8 cellular contexts compared by ENCODE assay signal in genomic region chr1:205396972-205397616, GRCh38. TPM values are rescaled to one million over a fixed set of nuclear protein-coding genes. Genes with fewer than 3 reads are reported as not detected.
DNase-seq lines count a peak whose midpoint lies in the region; ATAC-seq and TF ChIP-seq lines count a peak whose summit lies in the region.

No MANE protein-coding gene starts in this region.

- DNase-seq in CD4-positive, alpha-beta T cell: no peak
- DNase-seq in H7 (peak; percentile 82), NCI-H2227 (lab: John Stamatoyannopoulos, UW; ENCODE audit: unreplicated experiment) (peak; percentile 89), heart left ventricle (peak in 1 of 5 donors; percentile 15), retinal pigment epithelial cell (ENCODE audit: low read depth) (no peak), amniotic stem cell (lab: John Stamatoyannopoulos, UW) (no peak), occipital lobe (lab: John Stamatoyannopoulos, UW) (no peak)
- DNase-seq in activated CD4-positive, alpha-beta T cell treated with anti-CD3 and anti-CD28 coated beads, Interleukin-2, amount 50 U/mL, for 48 hours: peak; percentile 8 to 18

- WGBS in heart left ventricle, 4 donors: 3 to 7% (median 4%) methylated on average over 6 of the region's 6 CpGs

- H3K4me3 Mint-ChIP-seq in CD4-positive, alpha-beta T cell: no peak overlapping the region

- H3K4me3 ChIP-seq in H7 (ENCODE audit: insufficient read depth, low read depth, low read length) (no peak overlapping the region), heart left ventricle (no peak overlapping the region), retinal pigment epithelial cell (ENCODE audit: low read length) (no peak overlapping the region)

- H3K27ac Mint-ChIP-seq in CD4-positive, alpha-beta T cell: no peak overlapping the region

- no peaks in the 10 kb centered on the region for H3K4me1 ChIP-seq in heart left ventricle

- H3K36me3 ChIP-seq in H7 (replicated peaks; ENCODE audit: control insufficient read depth, insufficient read depth, low read length): no peaks in the 10 kb centered on the region
- no peaks in the 10 kb centered on the region for H3K36me3 ChIP-seq in heart left ventricle

- CTCF ChIA-PET in CD4-positive, alpha-beta T cell (lab: Charles Lee): interaction anchor here (0.6 to 3.0 kb wide), 8 partner anchors 14 to 343 kb away, joined by 3 to 39 read pairs (median 5); no protein-coding TSS in a partner anchor

- POLR2A ChIA-PET in CD4-positive, alpha-beta T cell (lab: Charles Lee): interaction anchor here (1.6 kb wide), 1 partner anchor 127 kb away, joined by 3 read pairs; no protein-coding TSS in a partner anchor

- peaks cover 19% of the 10 kb centered on the region for H3K27me3 Mint-ChIP-seq in CD4-positive, alpha-beta T cell

- no peaks in the 10 kb centered on the region for H3K27me3 ChIP-seq in CD4-positive, alpha-beta T cell (ENCODE audit: control insufficient read depth, insufficient read depth, low read length)
- no peaks in the 10 kb centered on the region for H3K27me3 ChIP-seq in H7 (ENCODE audit: control insufficient read depth, insufficient read depth, low read length)
- peaks cover 0 to 15% (median 0%) of the 10 kb centered on the region in 9 donors for H3K27me3 ChIP-seq in heart left ventricle

- no peaks in the 10 kb centered on the region for H3K36me3 Mint-ChIP-seq in CD4-positive, alpha-beta T cell (ENCODE audit: low read depth)

- peak; percentile 41 for ATAC-seq in CD4-positive, alpha-beta T cell (ENCODE audit: poor library complexity)
- peak in 3 of 4 donors; percentile 48 to 78 (median 59) for ATAC-seq in heart left ventricle

- H3K4me1 Mint-ChIP-seq in CD4-positive, alpha-beta T cell (ENCODE audit: low read depth): peaks cover 7% of the 10 kb centered on the region

- peak; percentile 37 for TF ChIP-seq CTCF in CD4-positive, alpha-beta T cell (IDR thresholded peaks at IDR 0.05)
- TF ChIP-seq CTCF in heart left ventricle (IDR thresholded peaks at IDR 0.05) (peak; percentile 59 to 83 (median 76)), retinal pigment epithelial cell (conservative IDR thresholded peaks at IDR 0.05; ENCODE audit: low read depth, low read length) (peak; percentile 81)

- intact Hi-C loops in CD4-positive, alpha-beta T cell (cut with DNase I, micrococcal nuclease): loop anchor here (1.0 to 2.0 kb wide), 2 partner anchors 88 to 128 kb away; no protein-coding TSS in a partner anchor
- intact Hi-C loops in heart left ventricle (cut with DNase I): loop anchor here (1.0 to 10.0 kb wide), 10 partner anchors 34 to 248 kb away; no protein-coding TSS in a partner anchor

- TF ChIP-seq POLR2A in heart left ventricle (IDR thresholded peaks at IDR 0.05): no peak

- no peaks in the 10 kb centered on the region for H3K9me3 Mint-ChIP-seq in CD4-positive, alpha-beta T cell

- H3K27ac ChIP-seq in CD4-positive, alpha-beta T cell (ENCODE audit: low read depth, low read length): no peak overlapping the region
- no peak overlapping the region for H3K27ac ChIP-seq in heart left ventricle

- H3K9me3 ChIP-seq in CD4-positive, alpha-beta T cell (ENCODE audit: control insufficient read depth, low read length): no peaks in the 10 kb centered on the region
- H3K9me3 ChIP-seq in heart left ventricle: no peaks in the 10 kb centered on the region

RNA-seq across cellular contexts. Expression of gene LEMD1, which starts 24.8 kb away (rescaled TPM):
- total RNA-seq in CD4-positive, alpha-beta T cell: not detected
- total RNA-seq in H7 (2014; rRNA removed; shearing (Covaris generic)): 19.4 and 25.1 TPM in 2 replicates
- 1 to 10 TPM in 1 of 9 donors, not detected in 8; 2.5 TPM for total RNA-seq in heart left ventricle
- not detected for polyA plus RNA-seq in heart left ventricle
- 6.9 TPM for total RNA-seq in occipital lobe

RNA-seq across cellular contexts. Expression of gene KLHDC8A, which starts 40.4 kb away (rescaled TPM):
- total RNA-seq in CD4-positive, alpha-beta T cell: not detected
- 2.3 and 5.0 TPM in 2 replicates for total RNA-seq in H7 (2014; rRNA removed; shearing (Covaris generic))
- total RNA-seq in heart left ventricle (under 1 TPM in 2 of 9 donors, not detected in 7; 0.14 to 0.18 TPM), occipital lobe (18.6 TPM)
- polyA plus RNA-seq in heart left ventricle: under 1 TPM in 1 of 2 donors, not detected in 1; 0.30 TPM

RNA-seq across cellular contexts. Expression of gene BLACAT1, which starts 58.8 kb away (rescaled TPM):
- not detected for total RNA-seq in CD4-positive, alpha-beta T cell
- 6.7 and 9.0 TPM in 2 replicates for total RNA-seq in H7 (2014; rRNA removed; shearing (Covaris generic))
- under 1 TPM in 1 of 9 donors, not detected in 8; 0.27 TPM for total RNA-seq in heart left ventricle
- polyA plus RNA-seq in heart left ventricle: not detected
- 0.94 TPM for total RNA-seq in occipital lobe

Comparison
In these comparisons a context has a peak if more than half of its experiments do, and no peak if none do; other contexts are left out.
1. DNase-seq: peak in H7 (single experiment), NCI-H2227 (single experiment) and activated CD4-positive, alpha-beta T cell treated with anti-CD3 and anti-CD28 coated beads, Interleukin-2, amount 50 U/mL, for 48 hours (2 of 2); none in CD4-positive, alpha-beta T cell (0 of 10), retinal pigment epithelial cell (single experiment), amniotic stem cell (single experiment) and occipital lobe (single experiment).
2. Peak in every context shown above with its lines, with median percentiles within 50 percentile points of each other: CTCF ChIP-seq.